16 cellular contexts compared by ENCODE assay signal in the genomic region with DNA sequence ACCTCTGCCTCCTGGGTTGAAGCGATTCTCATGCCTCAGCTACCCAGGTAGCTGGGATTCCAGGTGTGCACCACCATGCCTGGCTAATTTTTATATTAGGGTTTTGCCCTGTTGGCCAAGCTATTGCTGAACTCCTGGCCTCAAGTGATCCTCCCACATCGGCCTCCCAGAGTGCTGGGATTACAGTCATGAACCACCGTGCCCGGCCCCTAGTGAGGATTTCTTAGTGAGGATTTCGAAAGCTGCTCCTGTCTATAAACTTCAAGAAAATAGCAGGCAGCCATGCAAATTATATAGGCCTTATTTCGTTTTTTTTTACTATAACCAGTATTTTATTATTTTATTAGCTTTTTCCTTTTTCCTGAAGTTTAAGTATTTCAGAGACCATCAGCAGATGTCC. TPM values are rescaled to one million over a fixed set of nuclear protein-coding genes. Genes with fewer than 3 reads are reported as not detected.
DNase-seq lines count a peak whose midpoint lies in the region; ATAC-seq and TF ChIP-seq lines count a peak whose summit lies in the region.
"Had no signal": no experiment of that assay in that cellular context is flagged by ENCODE, and none has a peak within 500 bp of the region (broad histone marks: within the 10 kb centered on the region; RNA-seq: fewer than 3 reads in every experiment).

No MANE protein-coding gene starts in this region.

- no peaks in the 10 kb centered on the region for H3K79me2 ChIP-seq in trophoblast cell (ENCODE audit: control insufficient read depth, insufficient read depth, low read length, poor library complexity)

- no peak overlapping the region for H3K14ac ChIP-seq in trophoblast cell (ENCODE audit: low read length)

- no peaks in the 10 kb centered on the region for H3K79me1 ChIP-seq in trophoblast cell (ENCODE audit: low read length)

- H2AFZ ChIP-seq in trophoblast cell (ENCODE audit: insufficient read depth, low read length, poor library complexity): no peak overlapping the region

- intact Hi-C loops in left cardiac atrium (cut with DNase I): no loop called here
- intact Hi-C loops in esophagus squamous epithelium (cut with DNase I): no loop called here
- intact Hi-C loops in vagina (cut with DNase I): no loop called here

- TF ChIP-seq CTCF in right atrium auricular region (IDR thresholded peaks at IDR 0.05) (no peak), esophagus squamous epithelium (IDR thresholded peaks at IDR 0.05) (no peak), vagina (IDR thresholded peaks at IDR 0.05) (no peak)

- no peak overlapping the region for H4K8ac ChIP-seq in trophoblast cell (ENCODE audit: low read depth, low read length)

- H2AK5ac ChIP-seq in trophoblast cell (ENCODE audit: low read length): no peak overlapping the region

- 83 to 93% methylated on average over 6 of the region's 6 CpGs for WGBS in esophagus squamous epithelium, 2 donors
- WGBS in trophoblast cell (ENCODE audit: extremely low coverage, insufficient coverage, insufficient read length): no CpG with 5 or more reads among the region's 6 CpGs

- peak overlapping the region; percentile 34 to 38 for H3K27ac ChIP-seq in right atrium auricular region
- H3K27ac ChIP-seq in esophagus squamous epithelium: peak overlapping the region in 3 of 4 donors; percentile 4 to 36 (median 28)
- H3K27ac ChIP-seq in trophoblast cell (ENCODE audit: low read depth, low read length): no peak overlapping the region
- H3K27ac ChIP-seq in vagina: peak overlapping the region; percentile 21

- TF ChIP-seq POLR2A in esophagus squamous epithelium (IDR thresholded peaks at IDR 0.05) (no peak), vagina (IDR thresholded peaks at IDR 0.05) (no peak)

- ATAC-seq in left cardiac atrium (no peak), GM18498 (IDR thresholded peaks at IDR 0.05; ENCODE audit: unreplicated experiment) (no peak)

- no peak overlapping the region for H2BK5ac ChIP-seq in trophoblast cell (ENCODE audit: low read depth, low read length, poor library complexity)

- H3K36me3 ChIP-seq in right atrium auricular region (peaks cover 11% of the 10 kb centered on the region), esophagus squamous epithelium (peaks cover 0 to 76% (median 8%) of the 10 kb centered on the region in 3 donors), trophoblast cell (ENCODE audit: control insufficient read depth in 1 of 2, insufficient read depth in 2 of 2, low read length in 2 of 2) (peaks cover 15 to 29% of the 10 kb centered on the region in 2 experiments), vagina (peaks cover 0 to 3% of the 10 kb centered on the region in 2 donors)

- no peak overlapping the region for H3K4ac ChIP-seq in trophoblast cell (ENCODE audit: low read depth, low read length)

- H4K12ac ChIP-seq in trophoblast cell (ENCODE audit: low read depth, low read length): no peak overlapping the region

- no peak overlapping the region for H2BK12ac ChIP-seq in trophoblast cell (ENCODE audit: low read length)

- no peak overlapping the region for H3K18ac ChIP-seq in trophoblast cell (ENCODE audit: low read length)

- DNase-seq in right atrium auricular region (ENCODE audit: low spot score): no peak
- no peak for DNase-seq in left cardiac atrium
- no peak for DNase-seq in esophagus squamous epithelium (lab: John Stamatoyannopoulos, UW)
- DNase-seq in trophoblast cell: peak; percentile 16 to 20
- no peak for DNase-seq in vagina (ENCODE audit: extremely low spot score in 2 of 2)
- no peak for DNase-seq in SHP77 (lab: John Stamatoyannopoulos, UW)
- no peak for DNase-seq in midbrain (lab: John Stamatoyannopoulos, UW)
- DNase-seq: GDM1, GOT3, HCEC 1CT, NCI-H1417, NCI-H187, NCI-H446 treated with DMSO at 0.1 percent for 48 hours, NCI-H526 treated with DMSO at 0.1 percent for 48 hours had no signal

- H3K4me3 ChIP-seq in right atrium auricular region (no peak overlapping the region), esophagus squamous epithelium (no peak overlapping the region), trophoblast cell (ENCODE audit: low read depth, low read length) (no peak overlapping the region), vagina (no peak overlapping the region)

- H3K4me2 ChIP-seq in trophoblast cell (ENCODE audit: low read length): no peak overlapping the region

- H2BK120ac ChIP-seq in trophoblast cell (ENCODE audit: insufficient read depth, low read length, poor library complexity): no peak overlapping the region

- H3K9ac ChIP-seq in trophoblast cell (ENCODE audit: low read length): no peak overlapping the region

- no peak overlapping the region for H3K23ac ChIP-seq in trophoblast cell (ENCODE audit: low read length)

- H3K9me3 ChIP-seq in right atrium auricular region: no peaks in the 10 kb centered on the region
- H3K9me3 ChIP-seq in esophagus squamous epithelium: no peaks in the 10 kb centered on the region
- peaks cover 3% of the 10 kb centered on the region for H3K9me3 ChIP-seq in trophoblast cell (ENCODE audit: insufficient read depth, low read depth, low read length)
- H3K9me3 ChIP-seq in vagina: no peaks in the 10 kb centered on the region

- peaks cover 0 to 52% of the 10 kb centered on the region in 2 donors for H3K4me1 ChIP-seq in right atrium auricular region
- peaks cover 8 to 77% (median 29%) of the 10 kb centered on the region in 3 donors for H3K4me1 ChIP-seq in esophagus squamous epithelium
- peaks cover 0 to 3% of the 10 kb centered on the region in 2 experiments for H3K4me1 ChIP-seq in trophoblast cell (ENCODE audit: control insufficient read depth in 1 of 2, insufficient read depth in 2 of 2, low read length in 2 of 2)
- peaks cover 72% of the 10 kb centered on the region for H3K4me1 ChIP-seq in vagina

- H4K91ac ChIP-seq in trophoblast cell (ENCODE audit: low read depth, low read length): no peak overlapping the region

- H3K27me3 ChIP-seq in right atrium auricular region: no peaks in the 10 kb centered on the region
- H3K27me3 ChIP-seq in esophagus squamous epithelium: no peaks in the 10 kb centered on the region
- H3K27me3 ChIP-seq in trophoblast cell (ENCODE audit: insufficient read depth, low read length): no peaks in the 10 kb centered on the region
- no peaks in the 10 kb centered on the region for H3K27me3 ChIP-seq in vagina

RNA-seq across cellular contexts. Expression of a gene that starts 41.6 kb away (rescaled TPM):
- 10 to 100 TPM; 68.0 to 73.1 TPM for total RNA-seq in right atrium auricular region
- 10 to 100 TPM; 74.1 to 82.2 TPM for total RNA-seq in left cardiac atrium
- 10 to 100 TPM; 24.2 to 61.4 (median 56.1) TPM for total RNA-seq in esophagus squamous epithelium
- 59.0 and 60.9 TPM in 2 replicates for polyA plus RNA-seq in trophoblast cell (2013)
- 65.6 TPM for total RNA-seq in vagina
- polyA plus RNA-seq: CD14-positive monocyte had no signal

Comparison
In these comparisons a context has a peak if more than half of its experiments do, and no peak if none do; other contexts are left out.
1. DNase-seq: peak in trophoblast cell (2 of 2); none in right atrium auricular region (single experiment), left cardiac atrium (single experiment), esophagus squamous epithelium (single experiment), vagina (0 of 2), SHP77 (0 of 2) and midbrain (single experiment).